8 cellular contexts compared by ENCODE assay signal in the genomic region with DNA sequence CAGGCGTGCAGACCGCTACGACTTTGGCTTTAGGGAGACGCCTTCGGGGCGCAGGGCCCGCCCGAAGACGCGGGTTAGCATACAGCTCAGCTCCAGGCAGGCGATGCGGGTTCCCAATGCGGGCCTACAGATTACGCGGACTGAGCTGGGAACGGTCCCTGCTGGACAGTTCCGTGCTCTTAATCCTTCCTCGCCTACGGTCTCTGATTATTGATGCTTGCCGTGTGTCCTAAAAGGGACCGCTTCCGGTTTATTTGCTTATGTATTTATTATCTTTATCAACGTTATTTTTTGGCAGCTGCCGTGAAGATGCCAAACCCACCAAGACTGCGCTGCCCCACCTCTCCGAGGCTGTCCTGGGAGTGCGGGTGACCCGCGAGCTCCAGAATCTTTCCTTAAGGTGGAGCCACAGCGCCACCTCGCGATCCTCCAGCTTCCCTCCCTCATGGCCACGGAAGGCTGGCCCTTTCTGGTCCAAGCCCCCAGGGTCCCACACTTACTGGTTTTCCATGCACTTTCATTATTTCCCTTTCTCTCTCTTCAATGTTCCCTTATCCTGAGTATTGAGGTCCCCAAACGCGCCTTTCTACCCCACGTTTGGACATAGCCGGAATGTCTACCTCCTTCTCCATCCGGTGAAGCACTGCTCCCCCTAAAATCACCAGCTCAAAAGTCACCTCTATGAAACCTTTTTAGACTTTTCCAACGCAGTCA. TPM values are rescaled to one million over a fixed set of nuclear protein-coding genes. Genes with fewer than 3 reads are reported as not detected.
DNase-seq lines count a peak whose midpoint lies in the region; ATAC-seq and TF ChIP-seq lines count a peak whose summit lies in the region.

No MANE protein-coding gene starts in this region.

- H3K4me1 ChIP-seq in lower lobe of right lung: peaks cover 28% of the 10 kb centered on the region

- H3K4me3 Mint-ChIP-seq in dendritic cell treated with granulocyte-macrophage colony-stimulating factor and Interleukin-4, amounts not matched to agents 40 ng/mL and 50 ng/mL, for 4 days: peak overlapping the region; percentile 71

- peak; percentile 95 for TF ChIP-seq CTCF in lower lobe of right lung (IDR thresholded peaks at IDR 0.05)

- intact Hi-C loops in dendritic cell treated with granulocyte-macrophage colony-stimulating factor and Interleukin-4, amounts not matched to agents 40 ng/mL and 50 ng/mL, for 4 days (cut with micrococcal nuclease): loop anchor here (1.0 kb wide), 3 partner anchors 411 to 1031 kb away; no protein-coding TSS in a partner anchor
- intact Hi-C loops in lower lobe of right lung (cut with DNase I): loop anchor here (5.0 to 10.0 kb wide), 2 partner anchors 409 to 932 kb away; no protein-coding TSS in a partner anchor

- peak overlapping the region; percentile 39 for H3K4me3 ChIP-seq in lower lobe of right lung

- peaks cover 26% of the 10 kb centered on the region for H3K4me1 Mint-ChIP-seq in dendritic cell treated with granulocyte-macrophage colony-stimulating factor and Interleukin-4, amounts not matched to agents 40 ng/mL and 50 ng/mL, for 4 days (ENCODE audit: low read depth)

- no peak overlapping the region for H3K27ac Mint-ChIP-seq in dendritic cell treated with granulocyte-macrophage colony-stimulating factor and Interleukin-4, amounts not matched to agents 40 ng/mL and 50 ng/mL, for 4 days

- peak; percentile 19 for DNase-seq in NK-92 treated with Interleukin-12 subunit alpha and Interleukin-12 subunit beta, amount 100 ng/mL, for 24 hours (lab: John Stamatoyannopoulos, UW)
- DNase-seq in NK-92 (lab: John Stamatoyannopoulos, UW; ENCODE audit: unreplicated experiment) (no peak), NCI-H2107 (lab: John Stamatoyannopoulos, UW) (peak; percentile 20), lower lobe of right lung (peak; percentile 80)
- peak; percentile 58 to 74 for DNase-seq in activated CD4-positive, alpha-beta T cell treated with anti-CD3 and anti-CD28 coated beads for 4 hours
- peak; percentile 56 for DNase-seq in stimulated activated CD8-positive, alpha-beta memory T cell treated with anti-CD3 and anti-CD28 coated beads, Interleukin-12 subunit alpha, Interleukin-12 subunit beta, amount 100 ng/mL, for 1 hour (ENCODE audit: low read depth)

- no peaks in the 10 kb centered on the region for H3K36me3 Mint-ChIP-seq in dendritic cell treated with granulocyte-macrophage colony-stimulating factor and Interleukin-4, amounts not matched to agents 40 ng/mL and 50 ng/mL, for 4 days (ENCODE audit: low read depth)

- no peaks in the 10 kb centered on the region for H3K9me3 ChIP-seq in lower lobe of right lung

- ATAC-seq in HG02763 (IDR thresholded peaks at IDR 0.05; ENCODE audit: unreplicated experiment) (peak; percentile 49), lower lobe of right lung (peak; percentile 85 to 92)

- peaks cover 66% of the 10 kb centered on the region for H3K27me3 ChIP-seq in lower lobe of right lung (ENCODE audit: low read depth)

- no peaks in the 10 kb centered on the region for H3K36me3 ChIP-seq in lower lobe of right lung

- no peak overlapping the region for H3K27ac ChIP-seq in lower lobe of right lung

- no peaks in the 10 kb centered on the region for H3K9me3 Mint-ChIP-seq in dendritic cell treated with granulocyte-macrophage colony-stimulating factor and Interleukin-4, amounts not matched to agents 40 ng/mL and 50 ng/mL, for 4 days

- H3K27me3 Mint-ChIP-seq in dendritic cell treated with granulocyte-macrophage colony-stimulating factor and Interleukin-4, amounts not matched to agents 40 ng/mL and 50 ng/mL, for 4 days: peaks cover 76% of the 10 kb centered on the region

RNA-seq across cellular contexts. Expression of a gene that starts 7.0 kb away (rescaled TPM):
- 10.6 TPM for total RNA-seq in lower lobe of right lung
